ENCODE assay signal across 8 cellular contexts in genomic region chr5:141609921-141610320, GRCh38. TPM values are rescaled to one million over a fixed set of nuclear protein-coding genes. Genes with fewer than 3 reads are reported as not detected.
A peak's percentile ranks its signal among the peaks of the same experiment; 100 is the strongest.
DNase-seq lines count a peak whose midpoint lies in the region; ATAC-seq and TF ChIP-seq lines count a peak whose summit lies in the region.
"Not testable (repeated sequence)": the region's sequence is repeated elsewhere in the genome, so short reads cannot be mapped to it uniquely, and the experiment has no call there.

No MANE protein-coding gene starts in this region.

- not testable (repeated sequence) for DNase-seq in CD4-positive, CD25-positive, alpha-beta regulatory T cell; HL-60 (ENCODE audit: low read depth in 1 of 2, low spot score in 1 of 2); T-helper 17 cell; activated CD4-positive, alpha-beta memory T cell treated with anti-CD3 and anti-CD28 coated beads, Interleukin-2, amount 10 ng/mL, durations not matched to agents 7 days and 5 days; activated naive CD4-positive, alpha-beta T cell treated with anti-CD3 and anti-CD28 coated beads for 36 hours; central memory CD8-positive, alpha-beta T cell (ENCODE audit: low spot score in 2 of 2); naive thymus-derived CD8-positive, alpha-beta T cell

- peak overlapping the region; percentile 90 for H3K27ac ChIP-seq in CD4-positive, CD25-positive, alpha-beta regulatory T cell (ENCODE audit: insufficient read depth, low read length, poor library complexity, severe bottlenecking)
- H3K27ac ChIP-seq in HL-60 (replicated peaks): peak overlapping the region; percentile 94

- intact Hi-C loops in activated naive CD4-positive, alpha-beta T cell treated with anti-CD3 and anti-CD28 coated beads for 36 hours (cut with micrococcal nuclease): loop anchor here (5.0 to 10.0 kb wide), 4 partner anchors 407 to 1495 kb away; partner anchors contain the start of genes PURA and ZMAT2

- H3K9me3 ChIP-seq in CD4-positive, CD25-positive, alpha-beta regulatory T cell (ENCODE audit: control insufficient read depth in 2 of 2, low read length in 2 of 2); T-helper 17 cell (ENCODE audit: control insufficient read depth, low read length, poor library complexity, severe bottlenecking): not testable (repeated sequence)

- POLR2A ChIA-PET in activated CD4-positive, alpha-beta memory T cell treated with anti-CD3 and anti-CD28 coated beads, Interleukin-2, amount 10 ng/mL, durations not matched to agents 7 days and 5 days (lab: Charles Lee): interaction anchor here (3.1 to 6.8 kb wide), 3 partner anchors 8 to 17 kb away, joined by 12 to 123 read pairs (median 41); partner anchors contain the start of gene DIAPH1
- POLR2A ChIA-PET in naive thymus-derived CD8-positive, alpha-beta T cell (lab: Charles Lee): interaction anchor here (0.6 to 5.3 kb wide), 3 partner anchors 8 to 60 kb away, joined by 3 to 70 read pairs (median 4); partner anchors contain the start of gene DIAPH1

- peak overlapping the region; percentile 92 to 97 (median 92) for H3K27ac Mint-ChIP-seq in CD4-positive, CD25-positive, alpha-beta regulatory T cell
- H3K27ac Mint-ChIP-seq in T-helper 17 cell: peak overlapping the region; percentile 97
- peak overlapping the region; percentile 47 for H3K27ac Mint-ChIP-seq in activated CD4-positive, alpha-beta memory T cell treated with anti-CD3 and anti-CD28 coated beads, Interleukin-2, amount 10 ng/mL, durations not matched to agents 7 days and 5 days
- peak overlapping the region; percentile 72 for H3K27ac Mint-ChIP-seq in activated naive CD4-positive, alpha-beta T cell treated with anti-CD3 and anti-CD28 coated beads for 36 hours
- peak overlapping the region; percentile 84 for H3K27ac Mint-ChIP-seq in central memory CD8-positive, alpha-beta T cell (ENCODE audit: low read depth)
- peak overlapping the region; percentile 29 to 95 (median 90) for H3K27ac Mint-ChIP-seq in naive thymus-derived CD8-positive, alpha-beta T cell
- H3K27ac Mint-ChIP-seq in stimulated activated naive CD8-positive, alpha-beta T cell treated with anti-CD3 and anti-CD28 coated beads, Interleukin-15, Interleukin-2, amounts not matched to agents 100 ng/mL and 50 ng/mL, for 24 hours: peak overlapping the region; percentile 83

- CTCF ChIA-PET in activated CD4-positive, alpha-beta memory T cell treated with anti-CD3 and anti-CD28 coated beads, Interleukin-2, amount 10 ng/mL, durations not matched to agents 7 days and 5 days (lab: Charles Lee): interaction anchor here (1.1 to 14.6 kb wide), 5 partner anchors 7 to 351 kb away, joined by 3 to 198 read pairs (median 5); partner anchors contain the start of gene DIAPH1
- CTCF ChIA-PET in activated naive CD4-positive, alpha-beta T cell treated with anti-CD3 and anti-CD28 coated beads for 36 hours (lab: Charles Lee): interaction anchor here (2.1 to 10.6 kb wide), 3 partner anchors 8 to 17 kb away, joined by 6 to 82 read pairs (median 52); partner anchors contain the start of gene DIAPH1

- peaks cover 17% of the 10 kb centered on the region for H3K36me3 Mint-ChIP-seq in CD4-positive, CD25-positive, alpha-beta regulatory T cell
- H3K36me3 Mint-ChIP-seq in T-helper 17 cell (ENCODE audit: low read depth): not testable (repeated sequence)
- peaks cover 54% of the 10 kb centered on the region for H3K36me3 Mint-ChIP-seq in activated CD4-positive, alpha-beta memory T cell treated with anti-CD3 and anti-CD28 coated beads, Interleukin-2, amount 10 ng/mL, durations not matched to agents 7 days and 5 days (ENCODE audit: low read depth)
- H3K36me3 Mint-ChIP-seq in activated naive CD4-positive, alpha-beta T cell treated with anti-CD3 and anti-CD28 coated beads for 36 hours (ENCODE audit: low read depth): peaks cover 13% of the 10 kb centered on the region
- H3K36me3 Mint-ChIP-seq in central memory CD8-positive, alpha-beta T cell (ENCODE audit: insufficient read depth): peaks cover 17% of the 10 kb centered on the region
- H3K36me3 Mint-ChIP-seq in naive thymus-derived CD8-positive, alpha-beta T cell: peaks cover 0 to 15% (median 2%) of the 10 kb centered on the region in 3 donors
- H3K36me3 Mint-ChIP-seq in stimulated activated naive CD8-positive, alpha-beta T cell treated with anti-CD3 and anti-CD28 coated beads, Interleukin-15, Interleukin-2, amounts not matched to agents 100 ng/mL and 50 ng/mL, for 24 hours (ENCODE audit: low read depth): peaks cover 47% of the 10 kb centered on the region

- peaks cover 41 to 96% (median 77%) of the 10 kb centered on the region in 4 donors for H3K4me1 Mint-ChIP-seq in CD4-positive, CD25-positive, alpha-beta regulatory T cell
- H3K4me1 Mint-ChIP-seq in T-helper 17 cell: peaks cover 61% of the 10 kb centered on the region
- H3K4me1 Mint-ChIP-seq in activated CD4-positive, alpha-beta memory T cell treated with anti-CD3 and anti-CD28 coated beads, Interleukin-2, amount 10 ng/mL, durations not matched to agents 7 days and 5 days: peaks cover 77% of the 10 kb centered on the region
- peaks cover 85% of the 10 kb centered on the region for H3K4me1 Mint-ChIP-seq in activated naive CD4-positive, alpha-beta T cell treated with anti-CD3 and anti-CD28 coated beads for 36 hours (ENCODE audit: low read depth)
- peaks cover 85% of the 10 kb centered on the region for H3K4me1 Mint-ChIP-seq in central memory CD8-positive, alpha-beta T cell
- H3K4me1 Mint-ChIP-seq in naive thymus-derived CD8-positive, alpha-beta T cell: peaks cover 26 to 98% (median 85%) of the 10 kb centered on the region in 4 donors
- peaks cover 95% of the 10 kb centered on the region for H3K4me1 Mint-ChIP-seq in stimulated activated naive CD8-positive, alpha-beta T cell treated with anti-CD3 and anti-CD28 coated beads, Interleukin-15, Interleukin-2, amounts not matched to agents 100 ng/mL and 50 ng/mL, for 24 hours (ENCODE audit: low read depth)

- H3K4me3 ChIP-seq in CD4-positive, CD25-positive, alpha-beta regulatory T cell (ENCODE audit: low read depth, low read length): peak overlapping the region; percentile 69
- not testable (repeated sequence) for H3K4me3 ChIP-seq in HL-60 (replicated peaks; ENCODE audit: insufficient read depth, low read length)

- not testable (repeated sequence) for H3K27me3 ChIP-seq in CD4-positive, CD25-positive, alpha-beta regulatory T cell (ENCODE audit: control insufficient read depth, insufficient read depth, low read length); HL-60 (ENCODE audit: insufficient read depth, poor library complexity, severe bottlenecking)

- H3K9me3 Mint-ChIP-seq in CD4-positive, CD25-positive, alpha-beta regulatory T cell; activated CD4-positive, alpha-beta memory T cell treated with anti-CD3 and anti-CD28 coated beads, Interleukin-2, amount 10 ng/mL, durations not matched to agents 7 days and 5 days; activated naive CD4-positive, alpha-beta T cell treated with anti-CD3 and anti-CD28 coated beads for 36 hours; central memory CD8-positive, alpha-beta T cell; naive thymus-derived CD8-positive, alpha-beta T cell; stimulated activated naive CD8-positive, alpha-beta T cell treated with anti-CD3 and anti-CD28 coated beads, Interleukin-15, Interleukin-2, amounts not matched to agents 100 ng/mL and 50 ng/mL, for 24 hours: not testable (repeated sequence)

- peaks cover 93% of the 10 kb centered on the region for H3K4me1 ChIP-seq in CD4-positive, CD25-positive, alpha-beta regulatory T cell (ENCODE audit: control insufficient read depth, insufficient read depth, low read length, poor library complexity, severe bottlenecking)

- H3K4me3 Mint-ChIP-seq in CD4-positive, CD25-positive, alpha-beta regulatory T cell: peak overlapping the region; percentile 25 to 70 (median 66)
- peak overlapping the region; percentile 53 for H3K4me3 Mint-ChIP-seq in T-helper 17 cell
- not testable (repeated sequence) for H3K4me3 Mint-ChIP-seq in activated CD4-positive, alpha-beta memory T cell treated with anti-CD3 and anti-CD28 coated beads, Interleukin-2, amount 10 ng/mL, durations not matched to agents 7 days and 5 days; activated naive CD4-positive, alpha-beta T cell treated with anti-CD3 and anti-CD28 coated beads for 36 hours; central memory CD8-positive, alpha-beta T cell; stimulated activated naive CD8-positive, alpha-beta T cell treated with anti-CD3 and anti-CD28 coated beads, Interleukin-15, Interleukin-2, amounts not matched to agents 100 ng/mL and 50 ng/mL, for 24 hours
- H3K4me3 Mint-ChIP-seq in naive thymus-derived CD8-positive, alpha-beta T cell: peak overlapping the region in 9 of 10 donors; percentile 15 to 79 (median 57)

- not testable (repeated sequence) for ATAC-seq in CD4-positive, CD25-positive, alpha-beta regulatory T cell (ENCODE audit: low read depth in 2 of 2); T-helper 17 cell; central memory CD8-positive, alpha-beta T cell (replicated peaks; ENCODE audit: extremely low read depth, poor library complexity, severe bottlenecking); naive thymus-derived CD8-positive, alpha-beta T cell

- not testable (repeated sequence) for TF ChIP-seq CTCF in HL-60 (IDR thresholded peaks at IDR 0.05; ENCODE audit: insufficient read depth, low read length)

- not testable (repeated sequence) for H3K36me3 ChIP-seq in CD4-positive, CD25-positive, alpha-beta regulatory T cell (ENCODE audit: control insufficient read depth, insufficient read depth, low read length)

- not testable (repeated sequence) for H3K27me3 Mint-ChIP-seq in CD4-positive, CD25-positive, alpha-beta regulatory T cell; T-helper 17 cell; activated CD4-positive, alpha-beta memory T cell treated with anti-CD3 and anti-CD28 coated beads, Interleukin-2, amount 10 ng/mL, durations not matched to agents 7 days and 5 days; activated naive CD4-positive, alpha-beta T cell treated with anti-CD3 and anti-CD28 coated beads for 36 hours (ENCODE audit: low read depth); central memory CD8-positive, alpha-beta T cell; naive thymus-derived CD8-positive, alpha-beta T cell; stimulated activated naive CD8-positive, alpha-beta T cell treated with anti-CD3 and anti-CD28 coated beads, Interleukin-15, Interleukin-2, amounts not matched to agents 100 ng/mL and 50 ng/mL, for 24 hours

RNA-seq across cellular contexts. Expression of gene DIAPH1, which starts 8.9 kb away (rescaled TPM):
- total RNA-seq in CD4-positive, CD25-positive, alpha-beta regulatory T cell: 287 TPM
- polyA plus RNA-seq in CD4-positive, CD25-positive, alpha-beta regulatory T cell: 100 to 1,000 TPM in 1 of 4 donors, 10 to 100 TPM in 3; 86.1 to 105 (median 90.7) TPM
- 100 to 1,000 TPM; 256 to 327 TPM for total RNA-seq in T-helper 17 cell
- 100 to 1,000 TPM; 317 to 323 TPM for total RNA-seq in activated CD4-positive, alpha-beta memory T cell treated with anti-CD3 and anti-CD28 coated beads, Interleukin-2, amount 10 ng/mL, durations not matched to agents 7 days and 5 days
- total RNA-seq in activated naive CD4-positive, alpha-beta T cell treated with anti-CD3 and anti-CD28 coated beads for 36 hours: 100 to 1,000 TPM; 165 to 169 TPM
- 100 to 1,000 TPM; 171 to 183 TPM for total RNA-seq in naive thymus-derived CD8-positive, alpha-beta T cell
- polyA plus RNA-seq in naive thymus-derived CD8-positive, alpha-beta T cell: 100 to 1,000 TPM in 1 of 3 donors, 10 to 100 TPM in 2; 87.4 to 105 (median 92.9) TPM

RNA-seq across cellular contexts. Expression of gene HDAC3, which starts 26.7 kb away (rescaled TPM):
- total RNA-seq in CD4-positive, CD25-positive, alpha-beta regulatory T cell: 83.9 TPM
- 100 to 1,000 TPM in 1 of 4 donors, 10 to 100 TPM in 3; 94.0 to 102 (median 96.1) TPM for polyA plus RNA-seq in CD4-positive, CD25-positive, alpha-beta regulatory T cell
- 10 to 100 TPM; 67.7 to 79.2 TPM for total RNA-seq in T-helper 17 cell
- 10 to 100 TPM; 72.0 to 77.9 TPM for total RNA-seq in activated CD4-positive, alpha-beta memory T cell treated with anti-CD3 and anti-CD28 coated beads, Interleukin-2, amount 10 ng/mL, durations not matched to agents 7 days and 5 days
- total RNA-seq in activated naive CD4-positive, alpha-beta T cell treated with anti-CD3 and anti-CD28 coated beads for 36 hours: 10 to 100 TPM; 52.1 to 55.6 TPM
- 10 to 100 TPM; 71.1 to 81.6 TPM for total RNA-seq in naive thymus-derived CD8-positive, alpha-beta T cell
- 100 to 1,000 TPM in 1 of 3 donors, 10 to 100 TPM in 2; 85.7 to 100 (median 91.7) TPM for polyA plus RNA-seq in naive thymus-derived CD8-positive, alpha-beta T cell

RNA-seq across cellular contexts. Expression of gene RELL2, which starts 26.9 kb away (rescaled TPM):
- 20.5 TPM for total RNA-seq in CD4-positive, CD25-positive, alpha-beta regulatory T cell
- polyA plus RNA-seq in CD4-positive, CD25-positive, alpha-beta regulatory T cell: 1 to 10 TPM; 2.4 to 5.5 (median 3.5) TPM
- 10 to 100 TPM; 17.2 to 17.8 TPM for total RNA-seq in T-helper 17 cell
- total RNA-seq in activated CD4-positive, alpha-beta memory T cell treated with anti-CD3 and anti-CD28 coated beads, Interleukin-2, amount 10 ng/mL, durations not matched to agents 7 days and 5 days: 10 to 100 TPM; 18.8 to 19.4 TPM
- total RNA-seq in activated naive CD4-positive, alpha-beta T cell treated with anti-CD3 and anti-CD28 coated beads for 36 hours: 10 to 100 TPM; 20.9 to 21.1 TPM
- 10 to 100 TPM; 22.3 to 23.9 TPM for total RNA-seq in naive thymus-derived CD8-positive, alpha-beta T cell
- 1 to 10 TPM; 2.6 to 3.9 (median 3.4) TPM for polyA plus RNA-seq in naive thymus-derived CD8-positive, alpha-beta T cell

RNA-seq across cellular contexts. Expression of gene FCHSD1, which starts 41.3 kb away (rescaled TPM):
- 115 TPM for total RNA-seq in CD4-positive, CD25-positive, alpha-beta regulatory T cell
- 10 to 100 TPM in 1 of 4 donors, 1 to 10 TPM in 3; 7.7 to 16.0 (median 8.2) TPM for polyA plus RNA-seq in CD4-positive, CD25-positive, alpha-beta regulatory T cell
- 10 to 100 TPM; 77.6 to 82.2 TPM for total RNA-seq in T-helper 17 cell
- total RNA-seq in activated CD4-positive, alpha-beta memory T cell treated with anti-CD3 and anti-CD28 coated beads, Interleukin-2, amount 10 ng/mL, durations not matched to agents 7 days and 5 days: 10 to 100 TPM; 69.8 to 71.8 TPM
- total RNA-seq in activated naive CD4-positive, alpha-beta T cell treated with anti-CD3 and anti-CD28 coated beads for 36 hours: 10 to 100 TPM; 28.9 to 29.6 TPM
- total RNA-seq in naive thymus-derived CD8-positive, alpha-beta T cell: 100 to 1,000 TPM; 110 to 115 TPM
- polyA plus RNA-seq in naive thymus-derived CD8-positive, alpha-beta T cell: 1 to 10 TPM; 8.8 to 9.4 (median 9.3) TPM

Comparison
In these comparisons a context has a peak if more than half of its experiments do, and no peak if none do; other contexts are left out.
1. H3K27ac Mint-ChIP-seq: peak in every context shown above with its lines; median percentile 97 in T-helper 17 cell; 92 in CD4-positive, CD25-positive, alpha-beta regulatory T cell; 90 in naive thymus-derived CD8-positive, alpha-beta T cell; 84 in central memory CD8-positive, alpha-beta T cell; 83 in stimulated activated naive CD8-positive, alpha-beta T cell treated with anti-CD3 and anti-CD28 coated beads, Interleukin-15, Interleukin-2, amounts not matched to agents 100 ng/mL and 50 ng/mL, for 24 hours; 72 in activated naive CD4-positive, alpha-beta T cell treated with anti-CD3 and anti-CD28 coated beads for 36 hours; 47 in activated CD4-positive, alpha-beta memory T cell treated with anti-CD3 and anti-CD28 coated beads, Interleukin-2, amount 10 ng/mL, durations not matched to agents 7 days and 5 days.